In the genomic region with DNA sequence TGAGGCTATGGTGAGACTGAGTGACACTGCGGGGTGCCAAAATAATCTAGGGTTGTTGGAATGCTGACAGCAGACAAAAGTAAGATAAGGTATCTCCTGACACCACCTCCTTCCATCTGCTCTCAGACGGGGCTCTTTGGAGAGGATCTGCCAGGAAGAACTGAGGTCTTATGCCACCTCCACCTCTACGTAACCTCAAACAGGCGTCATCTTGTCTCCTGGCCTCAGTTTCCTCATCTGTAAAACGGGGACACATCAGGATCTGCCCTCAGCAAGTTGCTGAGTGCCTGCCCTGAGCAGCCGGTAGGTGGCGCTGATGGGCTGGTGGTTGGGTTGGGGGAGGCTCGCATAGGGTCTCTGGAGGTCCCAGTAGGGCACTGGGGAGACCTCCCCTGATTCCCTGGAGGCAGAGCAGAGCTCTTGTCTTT, we compare ENCODE assay signal across 8 cellular contexts. TPM values are rescaled to one million over a fixed set of nuclear protein-coding genes. Genes with fewer than 3 reads are reported as not detected.
DNase-seq lines count a peak whose midpoint lies in the region; ATAC-seq and TF ChIP-seq lines count a peak whose summit lies in the region.

No MANE protein-coding gene starts in this region.

- H3K27me3 ChIP-seq in KMS-11 (ENCODE audit: insufficient read depth, low read depth) (peaks cover 18% of the 10 kb centered on the region; the same call in 1 of the 2 replicates), heart right ventricle (no peaks in the 10 kb centered on the region)

- H2AFZ ChIP-seq in KMS-11 (ENCODE audit: low read depth): no peak overlapping the region

- 15 to 23% methylated on average over 8 of the region's 8 CpGs for WGBS in heart right ventricle, 2 donors

- peaks cover 0 to 5% (median 0%) of the 10 kb centered on the region in 11 donors for H3K9me3 ChIP-seq in heart right ventricle

- no peaks in the 10 kb centered on the region for H4K20me1 ChIP-seq in KMS-11 (ENCODE audit: insufficient read depth)

- no peak overlapping the region for H3K27ac ChIP-seq in C4-2B
- H3K27ac ChIP-seq in KMS-11: no peak overlapping the region
- H3K27ac ChIP-seq in heart right ventricle: no peak overlapping the region

- H3K79me2 ChIP-seq in KMS-11 (ENCODE audit: insufficient read depth, low read depth): no peaks in the 10 kb centered on the region

- no peak overlapping the region for H3K4me3 ChIP-seq in KMS-11 (IDR thresholded peaks at IDR 0.05; ENCODE audit: insufficient read depth, low read depth, low read length)
- no peak overlapping the region for H3K4me3 ChIP-seq in heart right ventricle

- intact Hi-C loops in heart right ventricle (cut with DNase I): loop anchor here in 9 of 10 donors (2.0 to 10.0 kb wide), 7 partner anchors 123 to 353 kb away; a partner anchor contains a TSS

- H3K36me3 ChIP-seq in KMS-11 (ENCODE audit: insufficient read depth) (no peaks in the 10 kb centered on the region), heart right ventricle (no peaks in the 10 kb centered on the region)

- TF ChIP-seq CTCF in C4-2B (conservative IDR thresholded peaks at IDR 0.05) (peak; percentile 82), KMS-11 (conservative IDR thresholded peaks at IDR 0.05; ENCODE audit: low read depth, low read length) (peak; percentile 52; the same call in 1 of the 2 replicates), heart right ventricle (IDR thresholded peaks at IDR 0.05) (peak; percentile 60 to 84 (median 77))

- no peak overlapping the region for H3K9ac ChIP-seq in KMS-11

- H3K4me2 ChIP-seq in KMS-11: no peak overlapping the region

- peak; percentile 30 for DNase-seq in activated T-helper 9 cell treated with anti-CD3 and anti-CD28 coated beads, Interleukin-2, amount 50 U/mL, for 16 hours (ENCODE audit: low read depth)
- DNase-seq in heart right ventricle (peak in 1 of 2 donors; percentile 65), NCI-H2196 (lab: John Stamatoyannopoulos, UW; ENCODE audit: unreplicated experiment) (no peak), LoVo (ENCODE audit: low spot score) (no peak)
- DNase-seq in stimulated activated CD8-positive, alpha-beta memory T cell treated with anti-CD3 and anti-CD28 coated beads, Interleukin-4, amount 100 ng/mL, for 48 hours: peak; percentile 79

- ATAC-seq in heart right ventricle (no peak), HG03571 (IDR thresholded peaks at IDR 0.05; ENCODE audit: unreplicated experiment) (no peak)

- H3K4me1 ChIP-seq in KMS-11 (ENCODE audit: low read depth, poor library complexity, severe bottlenecking): peaks cover 11% of the 10 kb centered on the region
- peaks cover 5 to 31% (median 17%) of the 10 kb centered on the region in 9 donors for H3K4me1 ChIP-seq in heart right ventricle

RNA-seq across cellular contexts. Expression of a gene that starts 1.7 kb away (rescaled TPM):
- not detected for total RNA-seq in heart right ventricle
- under 1 TPM in 1 of 2 donors, not detected in 1; 0.07 TPM for polyA plus RNA-seq in heart right ventricle

Comparison
In these comparisons a context has a peak if more than half of its experiments do, and no peak if none do; other contexts are left out.
1. DNase-seq: peak in activated T-helper 9 cell treated with anti-CD3 and anti-CD28 coated beads, Interleukin-2, amount 50 U/mL, for 16 hours (single experiment) and stimulated activated CD8-positive, alpha-beta memory T cell treated with anti-CD3 and anti-CD28 coated beads, Interleukin-4, amount 100 ng/mL, for 48 hours (single experiment); none in NCI-H2196 (single experiment) and LoVo (single experiment).
2. Peak in every context shown above with its lines, with median percentiles within 50 percentile points of each other: CTCF ChIP-seq.